9 cellular contexts compared by ENCODE assay signal in genomic region chr20:43925215-43925614, GRCh38. TPM values are rescaled to one million over a fixed set of nuclear protein-coding genes. Genes with fewer than 3 reads are reported as not detected.
DNase-seq lines count a peak whose midpoint lies in the region; TF ChIP-seq lines count a peak whose summit lies in the region.
"Had no signal": no experiment of that assay in that cellular context is flagged by ENCODE, and none has a peak within 500 bp of the region (broad histone marks: within the 10 kb centered on the region; RNA-seq: fewer than 3 reads in every experiment).

No MANE protein-coding gene starts in this region.

- H3K27me3 ChIP-seq in Peyer's patch: no peaks in the 10 kb centered on the region

- POLR2A ChIA-PET in GM10248 (lab: Yijun Ruan, JAX): no interaction called here

- H3K36me3 ChIP-seq in Peyer's patch: no peaks in the 10 kb centered on the region

- no peak overlapping the region for H3K27ac ChIP-seq in Peyer's patch

- H3K9me3 ChIP-seq in Peyer's patch: no peaks in the 10 kb centered on the region

- TF ChIP-seq POLR2A in Peyer's patch (IDR thresholded peaks at IDR 0.05): no peak

- TF ChIP-seq CTCF in GM10248 (IDR thresholded peaks at IDR 0.05; ENCODE audit: control extremely low read depth, extremely low read depth, low read depth, missing control alignments) (no peak), Peyer's patch (IDR thresholded peaks at IDR 0.05) (no peak)

- H3K4me1 ChIP-seq in Peyer's patch: peaks cover 0 to 11% (median 5%) of the 10 kb centered on the region in 4 donors

- H3K4me3 ChIP-seq in Peyer's patch: no peak overlapping the region
- H3K4me3 ChIP-seq: K562 had no signal

- CTCF ChIA-PET in GM10248 (lab: Yijun Ruan, JAX): interaction anchor here (1.8 to 4.1 kb wide), 2 partner anchors 14 to 175 kb away, joined by 6 to 17 read pairs; no protein-coding TSS in a partner anchor

- peak; percentile 53 for DNase-seq in GM10248 (ENCODE audit: extremely low spot score)
- DNase-seq in Peyer's patch: peak in 2 of 3 donors; percentile 23 to 56
- peak; percentile 41 for DNase-seq in activated T-helper 9 cell treated with anti-CD3 and anti-CD28 coated beads, Interleukin-2, amount 50 U/mL, for 16 hours (ENCODE audit: low read depth)
- DNase-seq in stimulated activated CD4-positive, alpha-beta T cell treated with anti-CD3 and anti-CD28 coated beads, Interleukin-4, amount 100 ng/mL, for 4 hours: peak; percentile 64 to 85
- no peak for DNase-seq in NCI-H510A (lab: John Stamatoyannopoulos, UW)
- no peak for DNase-seq in MV-4-11 (lab: John Stamatoyannopoulos, UW)
- no peak for DNase-seq in AG08395 (ENCODE audit: low spot score)
- DNase-seq in GM03348 (ENCODE audit: low spot score): no peak

RNA-seq across cellular contexts. Expression of gene TOX2, which starts 10.6 kb away (rescaled TPM):
- total RNA-seq in Peyer's patch: 1 to 10 TPM; 1.9 to 5.8 (median 2.0) TPM
- total RNA-seq: K562 had no signal

Comparison
In these comparisons a context has a peak if more than half of its experiments do, and no peak if none do; other contexts are left out.
1. DNase-seq: peak in GM10248 (single experiment), Peyer's patch (2 of 3), activated T-helper 9 cell treated with anti-CD3 and anti-CD28 coated beads, Interleukin-2, amount 50 U/mL, for 16 hours (single experiment) and stimulated activated CD4-positive, alpha-beta T cell treated with anti-CD3 and anti-CD28 coated beads, Interleukin-4, amount 100 ng/mL, for 4 hours (2 of 2); none in NCI-H510A (single experiment), MV-4-11 (single experiment), AG08395 (single experiment) and GM03348 (single experiment).